Comparison of ENCODE assay signal across 1 cellular context in the genomic region with DNA sequence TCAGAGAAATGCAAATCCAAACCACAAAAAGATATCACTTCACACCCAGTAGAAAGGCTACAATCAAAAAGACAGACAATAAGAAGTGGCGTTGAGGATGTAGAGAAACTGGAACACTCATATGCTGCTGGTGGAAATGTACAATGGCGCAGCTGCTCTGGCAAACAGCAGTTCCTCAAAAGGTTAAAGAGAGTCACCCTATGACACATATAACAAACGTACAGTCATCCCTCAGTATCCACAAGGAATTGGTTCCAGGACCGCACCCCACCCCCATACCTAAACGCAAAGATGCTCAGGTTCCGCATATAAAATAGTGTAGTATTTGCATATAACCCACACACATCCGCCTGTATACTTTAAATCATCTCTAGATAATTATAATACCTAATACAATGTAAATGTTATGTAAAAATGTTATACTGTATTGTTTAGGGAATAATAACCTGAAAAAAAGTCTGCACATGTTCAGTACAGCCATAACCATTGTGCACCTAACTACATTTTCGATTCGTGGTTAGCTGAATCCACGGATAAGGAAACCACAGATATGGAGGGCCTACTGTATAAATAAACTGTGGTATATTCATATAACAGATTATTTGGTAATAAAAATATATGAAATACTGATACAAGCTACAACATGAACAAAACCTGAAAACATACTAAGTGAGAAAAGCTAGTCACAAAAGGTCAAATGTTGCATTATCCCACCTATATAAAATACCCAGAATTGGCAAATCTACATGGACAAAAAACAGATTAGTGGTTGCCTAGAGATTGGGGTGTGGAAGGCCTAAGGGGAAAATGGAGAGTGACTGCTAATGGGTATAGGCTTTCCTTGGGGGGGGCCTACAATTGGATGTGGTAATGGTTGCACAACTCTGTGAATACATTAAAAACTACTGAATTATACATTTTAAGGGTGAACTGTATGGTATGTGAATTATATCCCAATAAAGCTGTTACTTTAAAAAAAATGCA.
A peak's percentile ranks its signal among the peaks of the same experiment; 100 is the strongest.
TF ChIP-seq lines count a peak whose summit lies in the region.

No MANE protein-coding gene starts in this region.

TF ChIP-seq in HepG2, 621 proteins besides CTCF, POLR2A, EP300 and RAD21 (continued from another document):
- TF ChIP-seq PCBP1 (IDR thresholded peaks at IDR 0.05; ENCODE audit: borderline replicate concordance, low read depth, low read length) (no peak), LCORL (IDR thresholded peaks at IDR 0.05) (no peak), LCORL (CRISPR knock-in tag; IDR thresholded peaks at IDR 0.05) (no peak), PHF8 (CRISPR knock-in tag; IDR thresholded peaks at IDR 0.05) (no peak), CEBPB (IDR thresholded peaks at IDR 0.05; ENCODE audit: borderline replicate concordance, low read depth, low read length) (0 out of 2 replicates have a peak, but pooled peaks have one; percentile 4), FOSL2 (CRISPR knock-in tag; IDR thresholded peaks at IDR 0.05) (0 out of 2 replicates have a peak, but pooled peaks have one; percentile 19), ZNF354B (CRISPR knock-in tag; IDR thresholded peaks at IDR 0.05) (no peak), ZNF510 (CRISPR knock-in tag; IDR thresholded peaks at IDR 0.05; ENCODE audit: low read depth) (no peak)
- TF ChIP-seq, protein P1, sequence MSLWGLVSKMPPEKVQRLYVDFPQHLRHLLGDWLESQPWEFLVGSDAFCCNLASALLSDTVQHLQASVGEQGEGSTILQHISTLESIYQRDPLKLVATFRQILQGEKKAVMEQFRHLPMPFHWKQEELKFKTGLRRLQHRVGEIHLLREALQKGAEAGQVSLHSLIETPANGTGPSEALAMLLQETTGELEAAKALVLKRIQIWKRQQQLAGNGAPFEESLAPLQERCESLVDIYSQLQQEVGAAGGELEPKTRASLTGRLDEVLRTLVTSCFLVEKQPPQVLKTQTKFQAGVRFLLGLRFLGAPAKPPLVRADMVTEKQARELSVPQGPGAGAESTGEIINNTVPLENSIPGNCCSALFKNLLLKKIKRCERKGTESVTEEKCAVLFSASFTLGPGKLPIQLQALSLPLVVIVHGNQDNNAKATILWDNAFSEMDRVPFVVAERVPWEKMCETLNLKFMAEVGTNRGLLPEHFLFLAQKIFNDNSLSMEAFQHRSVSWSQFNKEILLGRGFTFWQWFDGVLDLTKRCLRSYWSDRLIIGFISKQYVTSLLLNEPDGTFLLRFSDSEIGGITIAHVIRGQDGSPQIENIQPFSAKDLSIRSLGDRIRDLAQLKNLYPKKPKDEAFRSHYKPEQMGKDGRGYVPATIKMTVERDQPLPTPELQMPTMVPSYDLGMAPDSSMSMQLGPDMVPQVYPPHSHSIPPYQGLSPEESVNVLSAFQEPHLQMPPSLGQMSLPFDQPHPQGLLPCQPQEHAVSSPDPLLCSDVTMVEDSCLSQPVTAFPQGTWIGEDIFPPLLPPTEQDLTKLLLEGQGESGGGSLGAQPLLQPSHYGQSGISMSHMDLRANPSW (CRISPR knock-in tag; IDR thresholded peaks at IDR 0.05; ENCODE audit: borderline replicate concordance), result no peak
- TF ChIP-seq, protein P2, sequence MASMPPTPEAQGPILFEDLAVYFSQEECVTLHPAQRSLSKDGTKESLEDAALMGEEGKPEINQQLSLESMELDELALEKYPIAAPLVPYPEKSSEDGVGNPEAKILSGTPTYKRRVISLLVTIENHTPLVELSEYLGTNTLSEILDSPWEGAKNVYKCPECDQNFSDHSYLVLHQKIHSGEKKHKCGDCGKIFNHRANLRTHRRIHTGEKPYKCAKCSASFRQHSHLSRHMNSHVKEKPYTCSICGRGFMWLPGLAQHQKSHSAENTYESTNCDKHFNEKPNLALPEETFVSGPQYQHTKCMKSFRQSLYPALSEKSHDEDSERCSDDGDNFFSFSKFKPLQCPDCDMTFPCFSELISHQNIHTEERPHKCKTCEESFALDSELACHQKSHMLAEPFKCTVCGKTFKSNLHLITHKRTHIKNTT (CRISPR knock-in tag; IDR thresholded peaks at IDR 0.05), result no peak
